ENCODE assay signal across 22 cellular contexts in the genomic region with DNA sequence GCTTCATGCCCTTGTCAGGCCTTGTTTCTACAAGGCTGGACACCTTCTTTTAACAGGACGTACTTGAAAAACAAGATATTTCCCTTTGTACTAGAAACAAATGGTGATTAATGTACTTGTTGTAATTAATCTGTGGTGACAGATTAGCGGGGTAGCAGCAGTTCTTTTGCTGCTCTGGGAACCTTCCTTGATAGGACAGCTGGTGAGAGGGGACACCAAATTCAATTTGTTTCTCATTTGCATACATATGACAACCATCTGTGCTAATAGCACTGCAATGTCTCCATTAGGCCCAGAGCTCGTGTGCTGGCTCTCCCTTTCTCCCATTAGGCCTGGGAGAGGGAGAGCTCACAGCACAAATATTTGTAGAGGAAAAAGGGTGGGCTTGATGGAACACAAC.
"Had no signal": no experiment of that assay in that cellular context is flagged by ENCODE, and none has a peak within 500 bp of the region (broad histone marks: within the 10 kb centered on the region; RNA-seq: fewer than 3 reads in every experiment).

No MANE protein-coding gene starts in this region.

- H3K4me1 ChIP-seq: breast epithelium, Peyer's patch had no signal

- ATAC-seq: activated CD8-positive, alpha-beta memory T cell treated with anti-CD3 and anti-CD28 coated beads, Interleukin-2, amount 10 ng/mL, durations not matched to agents 7 days and 5 days; T-helper 17 cell had no signal

- H3K36me3 ChIP-seq: breast epithelium, Peyer's patch, SJCRH30 had no signal

- H3K27ac ChIP-seq: breast epithelium, Peyer's patch, RWPE1, SJCRH30 had no signal

- H3K4me3 ChIP-seq: breast epithelium, Peyer's patch, SJCRH30 had no signal

- H3K27me3 ChIP-seq: breast epithelium, Peyer's patch, SJCRH30 had no signal

- DNase-seq: activated B cell treated with CpG ODN at 0.5 μM for 24 hours; activated CD4-positive, alpha-beta T cell treated with anti-CD3 and anti-CD28 coated beads for 1 hour; activated CD4-positive, alpha-beta T cell treated with anti-CD3 and anti-CD28 coated beads, Interleukin-2, amount 10 ng/mL, durations not matched to agents 24 days and 14 days; activated CD4-positive, alpha-beta T cell treated with anti-CD3 and anti-CD28 coated beads, Interleukin-2, amount 50 U/mL, for 48 hours; activated CD8-positive, alpha-beta memory T cell treated with anti-CD3 and anti-CD28 coated beads, Interleukin-2, amount 10 ng/mL, durations not matched to agents 7 days and 5 days; activated effector memory CD4-positive, alpha-beta T cell treated with Interleukin-2 at 50 U/mL for 16 hours; activated naive CD4-positive, alpha-beta T cell; activated T-cell treated with anti-CD3 and anti-CD28 coated beads, Interleukin-2, amount 50 U/mL, for 24 hours; aorta; NCI-H1048; NCI-H146; NCI-H187 treated with DMSO at 0.1 percent for 48 hours; NCI-H2081 treated with DMSO at 0.1 percent for 48 hours; NCI-H446; NCI-H526 treated with DMSO at 0.1 percent for 48 hours; Peyer's patch; Right ventricle myocardium superior; SJCRH30; T-helper 17 cell; T1000 had no signal
